Comparison of ENCODE assay signal across 8 cellular contexts in the genomic region with DNA sequence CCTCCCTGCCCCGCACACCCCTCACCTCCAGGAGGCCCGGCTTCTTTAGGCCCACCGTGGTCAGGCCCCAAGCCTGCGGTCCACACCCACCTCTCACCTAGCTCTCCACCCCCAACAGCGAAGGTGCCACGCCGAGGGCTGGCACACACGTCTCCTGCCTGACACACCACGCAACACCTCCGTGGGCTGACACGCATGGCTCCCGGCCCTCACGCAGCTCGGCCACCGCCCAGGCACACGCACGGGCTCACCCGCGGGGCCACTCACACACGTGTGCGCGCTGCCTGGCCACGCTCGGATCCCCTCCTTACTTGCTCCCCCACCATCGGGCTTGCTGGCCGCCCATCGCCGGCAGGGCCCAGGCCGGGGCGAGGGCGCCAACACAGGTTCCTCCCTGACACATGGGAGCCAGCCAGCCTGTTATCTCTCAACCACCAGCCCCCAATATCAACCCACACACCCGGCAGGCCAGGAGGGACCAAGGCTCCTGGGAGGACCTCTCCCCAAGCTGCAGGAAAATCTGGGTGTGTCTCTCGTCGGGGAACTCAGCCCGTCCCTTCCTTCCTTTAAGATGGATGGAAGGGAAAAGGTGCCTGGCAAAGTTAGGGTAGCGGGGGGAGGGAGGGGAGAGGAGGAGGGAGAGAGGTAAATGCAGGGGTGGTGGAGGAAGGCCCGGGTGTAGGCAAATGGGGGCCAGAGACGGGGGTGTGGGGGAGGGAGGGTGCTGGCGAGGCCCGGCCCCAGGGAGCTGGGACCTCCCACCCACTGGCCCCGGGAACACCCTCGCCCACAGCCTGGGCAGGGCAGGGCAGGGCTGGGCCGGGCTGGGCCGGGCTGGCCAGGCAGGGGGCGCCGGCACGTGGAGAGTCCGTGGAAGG. TPM values are rescaled to one million over a fixed set of nuclear protein-coding genes. Genes with fewer than 3 reads are reported as not detected.
DNase-seq lines count a peak whose midpoint lies in the region; ATAC-seq and TF ChIP-seq lines count a peak whose summit lies in the region.

No MANE protein-coding gene starts in this region.

- H3K4me1 ChIP-seq in left lung = peaks cover 20 to 64% of the 10 kb centered on the region in 2 donors

- no peak for TF ChIP-seq CTCF in AG04449 (IDR thresholded peaks at IDR 0.05; ENCODE audit: insufficient read depth, low read length, missing control alignments)
- TF ChIP-seq CTCF in cardiac fibroblast (IDR thresholded peaks at IDR 0.05; ENCODE audit: low read depth, low read length) = no peak
- TF ChIP-seq CTCF in left lung (IDR thresholded peaks at IDR 0.05) = no peak

- H3K4me3 Mint-ChIP-seq in T-helper 17 cell = peak overlapping the region; percentile 98

- POLR2A ChIA-PET in AG04449 (lab: Yijun Ruan, JAX) = interaction anchor here (1.4 to 2.5 kb wide), 5 partner anchors 9 to 161 kb away, joined by 5 to 18 read pairs (median 8); partner anchors contain the start of gene CDC20

- H3K27ac ChIP-seq in left lung = peak overlapping the region; percentile 90 to 97

- peak overlapping the region; percentile 90 for H3K27ac Mint-ChIP-seq in T-helper 17 cell

- intact Hi-C loops in left lung (cut with DNase I) = no loop called here

- DNase-seq in AG04449 (ENCODE audit: low read depth, low spot score) = no peak
- peak in 1 of 3 donors; percentile 12 for DNase-seq in T-helper 17 cell
- DNase-seq in cardiac fibroblast (ENCODE audit: low read depth in 2 of 2) = no peak
- DNase-seq in left lung = peak in 1 of 2 donors; percentile 88
- peak; percentile 11 to 22 for DNase-seq in stimulated activated CD8-positive, alpha-beta memory T cell treated with anti-CD3 and anti-CD28 coated beads, Interleukin-4, amount 100 ng/mL, for 4 hours (ENCODE audit: low read depth in 2 of 2, low spot score in 1 of 2)
- DNase-seq in SKM-1 (lab: John Stamatoyannopoulos, UW; ENCODE audit: unreplicated experiment) = no peak

- ATAC-seq in GM19035 (IDR thresholded peaks at IDR 0.05; ENCODE audit: unreplicated experiment) (peak; percentile 44), HG03159 (IDR thresholded peaks at IDR 0.05; ENCODE audit: unreplicated experiment) (peak; percentile 31), T-helper 17 cell (peak; percentile 48), left lung (peak; percentile 83)

- CTCF ChIA-PET in AG04449 (lab: Yijun Ruan, JAX) = interaction anchor here (0.8 to 1.3 kb wide), 4 partner anchors 9 to 139 kb away, joined by 3 to 15 read pairs (median 4); partner anchors contain the start of gene CDC20

- peaks cover 6 to 35% of the 10 kb centered on the region in 2 donors for H3K36me3 ChIP-seq in left lung

- H3K9me3 ChIP-seq in T-helper 17 cell (ENCODE audit: control insufficient read depth, low read length, poor library complexity, severe bottlenecking) (no peaks in the 10 kb centered on the region), left lung (no peaks in the 10 kb centered on the region)

- peaks cover 10% of the 10 kb centered on the region for H3K36me3 Mint-ChIP-seq in T-helper 17 cell (ENCODE audit: low read depth)

- H3K4me3 ChIP-seq in AG04449 (ENCODE audit: low read depth, low read length) (peak overlapping the region; percentile 74), cardiac fibroblast (replicated peaks in 1 of 2; ENCODE audit: low read depth in 2 of 2, low read length in 2 of 2) (peak overlapping the region; percentile 75 to 83), left lung (peak overlapping the region; percentile 88 to 94)

- H3K4me1 Mint-ChIP-seq in T-helper 17 cell = peaks cover 35% of the 10 kb centered on the region

- H3K27me3 ChIP-seq in left lung = no peaks in the 10 kb centered on the region

- no peaks in the 10 kb centered on the region for H3K27me3 Mint-ChIP-seq in T-helper 17 cell

RNA-seq across cellular contexts. Expression of gene ELOVL1, which starts 0.5 kb away (rescaled TPM):
- total RNA-seq in T-helper 17 cell (10 to 100 TPM; 32.3 to 36.9 TPM), left lung (100 to 1,000 TPM; 118 to 144 TPM)

RNA-seq across cellular contexts. Expression of gene CDC20, which starts 8.5 kb away (rescaled TPM):
- total RNA-seq in T-helper 17 cell = under 1 TPM; 0.65 to 0.97 TPM
- 10 to 100 TPM in 1 of 2 donors, 1 to 10 TPM in 1; 7.9 to 18.0 TPM for total RNA-seq in left lung

RNA-seq across cellular contexts. Expression of gene MED8, which starts 22.3 kb away (rescaled TPM):
- total RNA-seq in T-helper 17 cell (10 to 100 TPM; 13.7 to 16.4 TPM), left lung (10 to 100 TPM; 40.3 to 48.5 TPM)

RNA-seq across cellular contexts. Expression of gene SZT2, which starts 22.4 kb away (rescaled TPM):
- total RNA-seq in T-helper 17 cell = 10 to 100 TPM; 87.0 to 92.1 TPM
- total RNA-seq in left lung = 10 to 100 TPM; 40.1 to 68.0 TPM

RNA-seq across cellular contexts. Expression of gene MPL, which starts 29.6 kb away (rescaled TPM):
- total RNA-seq in T-helper 17 cell = 10 to 100 TPM in 1 of 2 donors, under 1 TPM in 1; 0.94 to 16.6 TPM
- total RNA-seq in left lung = under 1 TPM; 0.24 to 0.67 TPM

Comparison
In these comparisons a context has a peak if more than half of its experiments do, and no peak if none do; other contexts are left out.
1. DNase-seq: peak in stimulated activated CD8-positive, alpha-beta memory T cell treated with anti-CD3 and anti-CD28 coated beads, Interleukin-4, amount 100 ng/mL, for 4 hours (2 of 2); none in AG04449 (single experiment), cardiac fibroblast (0 of 2) and SKM-1 (single experiment).
2. ATAC-seq: peak in every context shown above with its lines; median percentile 83 in left lung; 48 in T-helper 17 cell; 44 in GM19035; 31 in HG03159.
3. RNA of gene CDC20, which starts 8.5 kb away (total RNA-seq): 7.9 to 18.0 TPM in left lung; 0.65 to 0.97 TPM in T-helper 17 cell; every median in the first group is over 4 times any median in the second.
4. Peak in every context shown above with its lines, with median percentiles within 50 percentile points of each other: H3K4me3 ChIP-seq.